1 cellular context compared by ENCODE assay signal in the genomic region with DNA sequence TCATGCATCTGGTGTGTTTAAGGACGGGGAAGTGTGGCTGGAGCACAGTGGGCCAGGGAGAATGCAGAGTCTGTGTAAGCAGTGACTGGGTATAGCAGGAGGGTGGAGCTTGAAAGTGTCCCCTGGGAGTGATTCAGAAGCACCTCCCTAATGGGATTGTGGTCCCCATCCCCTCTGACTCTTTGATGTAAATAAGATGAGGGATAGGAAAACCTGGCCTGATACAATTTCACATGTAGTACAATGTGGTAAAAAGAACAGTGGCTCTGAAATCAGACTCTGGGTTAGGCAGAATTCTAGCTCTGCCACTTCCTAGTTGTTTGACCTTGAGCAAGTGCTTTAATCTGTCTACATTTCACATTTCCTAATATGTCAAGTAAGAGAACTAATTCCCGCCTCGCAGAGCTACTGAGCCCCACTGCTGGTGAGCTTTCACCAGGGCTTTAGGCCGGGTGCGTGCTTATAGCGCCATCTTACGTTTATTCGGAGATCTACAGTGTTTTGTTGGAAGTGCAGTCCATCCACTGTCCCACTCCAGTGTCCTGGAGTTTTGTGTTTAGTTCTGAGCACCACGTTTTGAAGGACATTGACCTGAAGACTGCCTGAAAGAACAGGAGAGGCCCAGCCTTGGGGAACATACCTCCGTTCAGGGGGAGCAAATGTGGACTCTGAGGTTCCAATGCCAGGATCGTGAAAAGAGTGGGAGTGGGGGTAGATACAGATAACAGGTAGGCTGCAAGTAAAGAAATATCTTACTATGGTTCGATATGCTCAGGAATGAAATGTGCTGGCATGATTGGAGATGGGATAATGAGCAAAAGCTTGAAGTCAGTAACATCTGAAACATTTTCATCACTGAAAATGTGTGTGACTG.
TF ChIP-seq lines count a peak whose summit lies in the region.

No MANE protein-coding gene starts in this region.

TF ChIP-seq in H1, 55 proteins besides CTCF, POLR2A, EP300 and RAD21:
- TF ChIP-seq SIN3A (conservative IDR thresholded peaks at IDR 0.05 in 1 of 2, IDR thresholded peaks at IDR 0.05 in 1 of 2; ENCODE audit: low read depth in 1 of 2, low read length in 2 of 2) (no peak), SP4 (IDR thresholded peaks at IDR 0.05; ENCODE audit: low read length) (no peak), MAFK (IDR thresholded peaks at IDR 0.05; ENCODE audit: low read depth, low read length) (no peak), BCL11A (IDR thresholded peaks at IDR 0.05; ENCODE audit: low read depth in 2 of 2, low read length in 2 of 2) (no peak), ZNF274 (IDR thresholded peaks at IDR 0.05; ENCODE audit: borderline replicate concordance, extremely low read depth, low read length) (no peak), CTBP2 (IDR thresholded peaks at IDR 0.05; ENCODE audit: borderline replicate concordance, insufficient read depth, insufficient read length, low read length) (no peak), JUND (IDR thresholded peaks at IDR 0.05; ENCODE audit: low read length) (no peak), NANOG (IDR thresholded peaks at IDR 0.05; ENCODE audit: insufficient read depth, low read depth, low read length, poor library complexity, severe bottlenecking) (no peak), HDAC6 (IDR thresholded peaks at IDR 0.05; ENCODE audit: low read depth, low read length) (no peak)
